9 cellular contexts compared by ENCODE assay signal in genomic region chr10:19120381-19120908, GRCh38.
"Had no signal": no experiment of that assay in that cellular context is flagged by ENCODE, and none has a peak within 500 bp of the region (broad histone marks: within the 10 kb centered on the region; RNA-seq: fewer than 3 reads in every experiment).

No MANE protein-coding gene starts in this region.

- H3K9me3 ChIP-seq: HAP-1 had no signal

- H3K27ac ChIP-seq: GM23248, HL-60 had no signal

- H3K4me1 ChIP-seq: HAP-1 had no signal

- H3K9ac ChIP-seq: GM23248 had no signal

- H3K4me3 ChIP-seq: GM23248, HAP-1 had no signal

- FAIRE-seq: H54 had no signal

- H2AFZ ChIP-seq: GM23248 had no signal

- DNase-seq: GM23248, GOT3, HFFc6, Kasumi-1, KG1 had no signal

- H3K36me3 ChIP-seq: HAP-1 had no signal

- ATAC-seq: HCT116 had no signal
